Comparison of ENCODE assay signal across 8 cellular contexts in genomic region chr14:106879241-106879640, GRCh38.
DNase-seq lines count a peak whose midpoint lies in the region; ATAC-seq and TF ChIP-seq lines count a peak whose summit lies in the region.

No MANE protein-coding gene starts in this region.

- TF ChIP-seq CTCF in heart right ventricle (IDR thresholded peaks at IDR 0.05) (peak in 6 of 9 donors; percentile 15 to 48 (median 19)), MM.1S (IDR thresholded peaks at IDR 0.05; ENCODE audit: low read length) (peak; percentile 67), kidney epithelial cell (IDR thresholded peaks at IDR 0.05; ENCODE audit: insufficient read depth, low read length, poor library complexity, severe bottlenecking) (peak; percentile 62)

- H2AFZ ChIP-seq in MM.1S (ENCODE audit: low read length), result no peak overlapping the region

- no peak overlapping the region for H3K4me2 ChIP-seq in MM.1S (ENCODE audit: low read depth, low read length)

- peak in 1 of 8 donors; percentile 42 for ATAC-seq in heart right ventricle
- ATAC-seq in Right ventricle myocardium superior (ENCODE audit: poor library complexity), result no peak
- ATAC-seq in GM21717 (IDR thresholded peaks at IDR 0.05; ENCODE audit: unreplicated experiment), result no peak

- H3K9me3 ChIP-seq in heart right ventricle (peaks cover 0 to 8% (median 0%) of the 10 kb centered on the region in 11 donors), MM.1S (replicated peaks; ENCODE audit: insufficient read depth, low read length) (no peaks in the 10 kb centered on the region)

- H3K4me3 ChIP-seq in heart right ventricle, result no peak overlapping the region
- H3K4me3 ChIP-seq in MM.1S (ENCODE audit: low read length), result no peak overlapping the region
- no peak overlapping the region for H3K4me3 ChIP-seq in kidney epithelial cell (ENCODE audit: low read depth, low read length)

- 52 to 57% methylated on average over 8 of the region's 8 CpGs for WGBS in heart right ventricle, 2 donors

- H3K9me2 ChIP-seq in MM.1S (replicated peaks; ENCODE audit: insufficient read depth, low read length), result no peaks in the 10 kb centered on the region

- H3K79me2 ChIP-seq in MM.1S (ENCODE audit: low read length), result no peaks in the 10 kb centered on the region

- H3K36me3 ChIP-seq in heart right ventricle, result no peaks in the 10 kb centered on the region
- no peaks in the 10 kb centered on the region for H3K36me3 ChIP-seq in MM.1S (replicated peaks; ENCODE audit: insufficient read depth, low read length)
- no peaks in the 10 kb centered on the region for H3K36me3 ChIP-seq in kidney epithelial cell (ENCODE audit: control insufficient read depth, insufficient read depth, low read length)

- no peaks in the 10 kb centered on the region for H3K4me1 ChIP-seq in heart right ventricle
- H3K4me1 ChIP-seq in MM.1S (ENCODE audit: low read length), result no peaks in the 10 kb centered on the region

- peaks cover 0 to 22% (median 13%) of the 10 kb centered on the region in 7 donors for H3K27me3 ChIP-seq in heart right ventricle
- no peaks in the 10 kb centered on the region; the same call in 1 of the 2 replicates for H3K27me3 ChIP-seq in MM.1S (replicated peaks; ENCODE audit: insufficient read depth, low read length)
- no peaks in the 10 kb centered on the region for H3K27me3 ChIP-seq in kidney epithelial cell (ENCODE audit: control insufficient read depth, insufficient read depth, low read length)

- H4K20me1 ChIP-seq in MM.1S (ENCODE audit: insufficient read depth, low read length), result no peaks in the 10 kb centered on the region

- intact Hi-C loops in heart right ventricle (cut with DNase I) (no loop called here), Right ventricle myocardium superior (cut with DNase I) (no loop called here)

- H3K27ac ChIP-seq in heart right ventricle (no peak overlapping the region), MM.1S (ENCODE audit: low read length) (no peak overlapping the region)

- DNase-seq in heart right ventricle (peak in 1 of 2 donors; percentile 19), Right ventricle myocardium superior (no peak), MM.1S (peak; percentile 63), kidney epithelial cell (ENCODE audit: low read depth) (no peak), retina (no peak), NCI-H1105 (lab: John Stamatoyannopoulos, UW) (no peak)
- DNase-seq in activated CD4-positive, alpha-beta T cell treated with anti-CD3 and anti-CD28 coated beads for 48 hours, result peak; percentile 83

- H3K9ac ChIP-seq in MM.1S (ENCODE audit: low read length), result no peak overlapping the region

- H3F3A ChIP-seq in MM.1S (ENCODE audit: insufficient read depth, low read length), result no peaks in the 10 kb centered on the region

Comparison
In these comparisons a context has a peak if more than half of its experiments do, and no peak if none do; other contexts are left out.
1. DNase-seq: peak in MM.1S (single experiment) and activated CD4-positive, alpha-beta T cell treated with anti-CD3 and anti-CD28 coated beads for 48 hours (single experiment); none in Right ventricle myocardium superior (single experiment), kidney epithelial cell (single experiment), retina (single experiment) and NCI-H1105 (single experiment).
2. Peak in every context shown above with its lines, with median percentiles within 50 percentile points of each other: CTCF ChIP-seq.